Comparison of ENCODE assay signal across 15 cellular contexts in the genomic region with DNA sequence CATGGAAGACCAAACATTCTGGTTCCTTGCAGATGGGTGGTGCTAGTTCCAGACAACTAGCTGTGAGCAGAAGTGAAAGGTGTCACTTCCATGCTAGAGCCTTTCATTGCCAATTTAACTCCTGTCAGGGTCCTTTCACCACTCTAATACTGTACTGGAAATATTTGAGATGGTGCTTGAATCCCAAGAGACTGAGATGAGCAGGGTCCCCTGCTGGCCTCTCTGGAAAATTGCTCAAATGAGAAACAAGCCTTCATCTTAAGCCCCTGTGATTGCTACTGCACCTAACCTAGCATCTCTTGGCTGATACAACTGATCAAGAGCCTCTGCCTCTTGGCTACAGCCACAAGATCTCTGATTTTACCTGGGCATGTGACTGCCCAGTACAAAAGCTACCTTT. TPM values are rescaled to one million over a fixed set of nuclear protein-coding genes. Genes with fewer than 3 reads are reported as not detected.
DNase-seq lines count a peak whose midpoint lies in the region; ATAC-seq and TF ChIP-seq lines count a peak whose summit lies in the region.
"Had no signal": no experiment of that assay in that cellular context is flagged by ENCODE, and none has a peak within 500 bp of the region (broad histone marks: within the 10 kb centered on the region; RNA-seq: fewer than 3 reads in every experiment).

No MANE protein-coding gene starts in this region.

- H3K27me3 Mint-ChIP-seq in GM23338 (ENCODE audit: insufficient read depth, low read depth, poor library complexity), result peaks cover 10% of the 10 kb centered on the region

- TF ChIP-seq CTCF in BJ (IDR thresholded peaks at IDR 0.05; ENCODE audit: insufficient read depth, low read depth, low read length), result peak; percentile 17; the same call in 1 of the 2 replicates
- TF ChIP-seq CTCF in GM23338 (conservative IDR thresholded peaks at IDR 0.05; ENCODE audit: low read depth in 2 of 2), result peak; percentile 31 to 33; a peak in 3 of 4 replicates
- peak; percentile 25; the same call in 1 of the 2 replicates for TF ChIP-seq CTCF in SK-N-SH (IDR thresholded peaks at IDR 0.05)
- peak; percentile 27 for TF ChIP-seq CTCF in foreskin keratinocyte (conservative IDR thresholded peaks at IDR 0.05)

- no peak overlapping the region for H3K27ac Mint-ChIP-seq in GM23338
- H3K27ac Mint-ChIP-seq: brain had no signal

- H3K4me1 ChIP-seq in GM23338 (ENCODE audit: insufficient read depth) (no peaks in the 10 kb centered on the region), SK-N-SH (ENCODE audit: control insufficient read depth in 1 of 2, insufficient read depth in 2 of 2, low read depth in 1 of 2, low read length in 1 of 2) (peaks cover 0 to 6% of the 10 kb centered on the region in 2 experiments; a peak in 2 of 4 replicates), foreskin keratinocyte (no peaks in the 10 kb centered on the region), HAP-1 (no peaks in the 10 kb centered on the region)
- H3K4me1 ChIP-seq: stomach had no signal

- no peaks in the 10 kb centered on the region for H3K4me1 Mint-ChIP-seq in GM23338

- H3F3A ChIP-seq in GM23338 (replicated peaks; ENCODE audit: low read depth) (no peaks in the 10 kb centered on the region), SK-N-SH (replicated peaks; ENCODE audit: insufficient read depth) (peaks cover 8% of the 10 kb centered on the region)

- H3K9me3 Mint-ChIP-seq in GM23338, result no peaks in the 10 kb centered on the region

- H2AFZ ChIP-seq in GM23338 (no peak overlapping the region), SK-N-SH (ENCODE audit: low read depth) (no peak overlapping the region)

- POLR2A ChIA-PET in BJ (lab: Charles Lee), result no interaction called here
- POLR2A ChIA-PET in SK-N-SH (lab: Yijun Ruan, JAX), result no interaction called here

- H3K4me3 Mint-ChIP-seq in GM23338, result no peak overlapping the region
- H3K4me3 Mint-ChIP-seq: brain had no signal

- TF ChIP-seq EP300 in SK-N-SH (IDR thresholded peaks at IDR 0.05; ENCODE audit: borderline replicate concordance in 1 of 2, low read depth in 1 of 2, low read length in 1 of 2), result no peak

- H3K9me3 ChIP-seq in SK-N-SH, result no peaks in the 10 kb centered on the region
- H3K9me3 ChIP-seq in HAP-1, result no peaks in the 10 kb centered on the region

- no peak for TF ChIP-seq RAD21 in SK-N-SH (IDR thresholded peaks at IDR 0.05; ENCODE audit: low read length)

- H4K20me1 ChIP-seq in GM23338 (replicated peaks; ENCODE audit: insufficient read depth) (no peaks in the 10 kb centered on the region; the same call in 1 of the 2 replicates), SK-N-SH (ENCODE audit: insufficient read depth) (no peaks in the 10 kb centered on the region)

- H3K36me3 Mint-ChIP-seq in GM23338 (ENCODE audit: low read depth), result no peaks in the 10 kb centered on the region
- H3K36me3 Mint-ChIP-seq: brain had no signal

- no peaks in the 10 kb centered on the region for H3K36me3 ChIP-seq in BJ (ENCODE audit: control insufficient read depth, insufficient read depth, low read length)
- H3K36me3 ChIP-seq in GM23338 (ENCODE audit: insufficient read depth), result no peaks in the 10 kb centered on the region
- H3K36me3 ChIP-seq in SK-N-SH (replicated peaks in 1 of 2; ENCODE audit: control insufficient read depth in 1 of 2, insufficient read depth in 2 of 2, low read length in 1 of 2), result no peaks in the 10 kb centered on the region
- H3K36me3 ChIP-seq in HAP-1 (replicated peaks), result no peaks in the 10 kb centered on the region
- H3K36me3 ChIP-seq: stomach had no signal

- DNase-seq in BJ (ENCODE audit: low read depth), result no peak
- DNase-seq in GM23338 (ENCODE audit: low spot score), result no peak
- no peak for DNase-seq in SK-N-SH
- no peak for DNase-seq in foreskin keratinocyte
- no peak for DNase-seq in OCI-M1 (lab: John Stamatoyannopoulos, UW)
- no peak for DNase-seq in glomerular visceral epithelial cell (ENCODE audit: extremely low spot score)
- DNase-seq in HAP-1 (ENCODE audit: low spot score in 2 of 2), result no peak
- DNase-seq: activated naive CD4-positive, alpha-beta T cell; DMS79; effector CD8-positive, alpha-beta T cell; NCI-H1092 treated with DMSO at 0.1 percent for 48 hours; NCI-H2171; stomach had no signal

- H3K27ac ChIP-seq in GM23338 (ENCODE audit: low read depth) (no peak overlapping the region), SK-N-SH (ENCODE audit: low read depth in 2 of 2, low read length in 1 of 2) (no peak overlapping the region), foreskin keratinocyte (no peak overlapping the region)
- H3K27ac ChIP-seq: stomach had no signal

- CTCF ChIA-PET in BJ (lab: Yijun Ruan, JAX), result no interaction called here
- CTCF ChIA-PET in SK-N-SH (lab: Yijun Ruan, JAX), result interaction anchor here (1.0 to 1.1 kb wide), 2 partner anchors 37 to 550 kb away, joined by 4 read pairs; a partner anchor contains a TSS

- H3K79me2 ChIP-seq in GM23338 (replicated peaks; ENCODE audit: insufficient read depth), result no peaks in the 10 kb centered on the region
- H3K79me2 ChIP-seq in SK-N-SH (ENCODE audit: insufficient read depth), result no peaks in the 10 kb centered on the region

- H3K27me3 ChIP-seq in BJ (ENCODE audit: control insufficient read depth, insufficient read depth, low read length) (no peaks in the 10 kb centered on the region), GM23338 (ENCODE audit: insufficient read depth) (peaks cover 32% of the 10 kb centered on the region), SK-N-SH (ENCODE audit: insufficient read depth) (no peaks in the 10 kb centered on the region), foreskin keratinocyte (peaks cover 5% of the 10 kb centered on the region), HAP-1 (ENCODE audit: low read depth) (peaks cover 11% of the 10 kb centered on the region)

- H3K4me2 ChIP-seq in GM23338 (no peak overlapping the region), SK-N-SH (no peak overlapping the region)

- no peak overlapping the region for H3K9ac ChIP-seq in SK-N-SH

- no peak overlapping the region for H3K4me3 ChIP-seq in BJ (ENCODE audit: low read depth, low read length)
- H3K4me3 ChIP-seq in GM23338, result no peak overlapping the region
- no peak overlapping the region for H3K4me3 ChIP-seq in SK-N-SH (ENCODE audit: low read depth in 2 of 2, low read length in 1 of 2)
- H3K4me3 ChIP-seq in HAP-1, result no peak overlapping the region
- H3K4me3 ChIP-seq: stomach had no signal

- ATAC-seq in GM23338, result peak; percentile 63
- ATAC-seq in foreskin keratinocyte, result no peak
- ATAC-seq in GM21786 (IDR thresholded peaks at IDR 0.05; ENCODE audit: unreplicated experiment), result no peak

- in situ Hi-C loops in HAP-1 (cut with MboI; ENCODE audit: low sequenced_read_pairs), result no loop called here

- H3K9me2 ChIP-seq in GM23338 (ENCODE audit: insufficient read depth), result no peaks in the 10 kb centered on the region
- no peaks in the 10 kb centered on the region for H3K9me2 ChIP-seq in SK-N-SH

TF ChIP-seq in GM23338, 12 proteins besides CTCF, POLR2A, EP300 and RAD21 (continues in another document):
- TF ChIP-seq ZNF331 (CRISPR knock-in tag; IDR thresholded peaks at IDR 0.05; ENCODE audit: low read depth), result no peak
- TF ChIP-seq, protein P1, sequence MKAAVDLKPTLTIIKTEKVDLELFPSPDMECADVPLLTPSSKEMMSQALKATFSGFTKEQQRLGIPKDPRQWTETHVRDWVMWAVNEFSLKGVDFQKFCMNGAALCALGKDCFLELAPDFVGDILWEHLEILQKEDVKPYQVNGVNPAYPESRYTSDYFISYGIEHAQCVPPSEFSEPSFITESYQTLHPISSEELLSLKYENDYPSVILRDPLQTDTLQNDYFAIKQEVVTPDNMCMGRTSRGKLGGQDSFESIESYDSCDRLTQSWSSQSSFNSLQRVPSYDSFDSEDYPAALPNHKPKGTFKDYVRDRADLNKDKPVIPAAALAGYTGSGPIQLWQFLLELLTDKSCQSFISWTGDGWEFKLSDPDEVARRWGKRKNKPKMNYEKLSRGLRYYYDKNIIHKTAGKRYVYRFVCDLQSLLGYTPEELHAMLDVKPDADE (IDR thresholded peaks at IDR 0.05), result no peak
- TF ChIP-seq STAT1 (IDR thresholded peaks at IDR 0.05; ENCODE audit: unreplicated experiment), result no peak

TF ChIP-seq in SK-N-SH, 30 proteins besides CTCF, POLR2A, EP300 and RAD21 (continues in another document):
- TF ChIP-seq YY1 (IDR thresholded peaks at IDR 0.05; ENCODE audit: low read depth) (no peak), SMC3 (IDR thresholded peaks at IDR 0.05; ENCODE audit: low read depth, low read length) (no peak)
- TF ChIP-seq, protein P2, sequence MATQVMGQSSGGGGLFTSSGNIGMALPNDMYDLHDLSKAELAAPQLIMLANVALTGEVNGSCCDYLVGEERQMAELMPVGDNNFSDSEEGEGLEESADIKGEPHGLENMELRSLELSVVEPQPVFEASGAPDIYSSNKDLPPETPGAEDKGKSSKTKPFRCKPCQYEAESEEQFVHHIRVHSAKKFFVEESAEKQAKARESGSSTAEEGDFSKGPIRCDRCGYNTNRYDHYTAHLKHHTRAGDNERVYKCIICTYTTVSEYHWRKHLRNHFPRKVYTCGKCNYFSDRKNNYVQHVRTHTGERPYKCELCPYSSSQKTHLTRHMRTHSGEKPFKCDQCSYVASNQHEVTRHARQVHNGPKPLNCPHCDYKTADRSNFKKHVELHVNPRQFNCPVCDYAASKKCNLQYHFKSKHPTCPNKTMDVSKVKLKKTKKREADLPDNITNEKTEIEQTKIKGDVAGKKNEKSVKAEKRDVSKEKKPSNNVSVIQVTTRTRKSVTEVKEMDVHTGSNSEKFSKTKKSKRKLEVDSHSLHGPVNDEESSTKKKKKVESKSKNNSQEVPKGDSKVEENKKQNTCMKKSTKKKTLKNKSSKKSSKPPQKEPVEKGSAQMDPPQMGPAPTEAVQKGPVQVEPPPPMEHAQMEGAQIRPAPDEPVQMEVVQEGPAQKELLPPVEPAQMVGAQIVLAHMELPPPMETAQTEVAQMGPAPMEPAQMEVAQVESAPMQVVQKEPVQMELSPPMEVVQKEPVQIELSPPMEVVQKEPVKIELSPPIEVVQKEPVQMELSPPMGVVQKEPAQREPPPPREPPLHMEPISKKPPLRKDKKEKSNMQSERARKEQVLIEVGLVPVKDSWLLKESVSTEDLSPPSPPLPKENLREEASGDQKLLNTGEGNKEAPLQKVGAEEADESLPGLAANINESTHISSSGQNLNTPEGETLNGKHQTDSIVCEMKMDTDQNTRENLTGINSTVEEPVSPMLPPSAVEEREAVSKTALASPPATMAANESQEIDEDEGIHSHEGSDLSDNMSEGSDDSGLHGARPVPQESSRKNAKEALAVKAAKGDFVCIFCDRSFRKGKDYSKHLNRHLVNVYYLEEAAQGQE (IDR thresholded peaks at IDR 0.05; ENCODE audit: low read depth, low read length), result no peak

RNA-seq across cellular contexts. Expression of a gene that starts 7.4 kb away (rescaled TPM):
- polyA plus RNA-seq in BJ (2011; rRNA removed) (30.4 and 50.7 TPM in 2 replicates), GM23338 (2016; fragmentation: Nextera tagmentation; extraction: Ambion mirVana) (41.9 and 42.3 TPM in 2 replicates), SK-N-SH (2012; rRNA removed) (30.9 and 33.2 TPM in 2 replicates), foreskin keratinocyte (33.5 and 41.8 TPM in 2 replicates)
- 34.1 and 47.5 TPM in 2 replicates for polyA minus RNA-seq in BJ (2011; rRNA and poly(A)+ RNA removed)
- total RNA-seq in GM23338 (2014; rRNA removed; shearing (Covaris generic)), result 70.8 and 77.7 TPM in 2 replicates
- polyA plus RNA-seq in SK-N-SH (2012; cell fraction: cytosol; rRNA removed), result 12.9 and 21.9 TPM in 2 replicates
- polyA plus RNA-seq in SK-N-SH (2012; cell fraction: nucleus; rRNA removed), result 48.4 and 53.9 TPM in 2 replicates
- 39.2 and 42.2 TPM in 2 replicates for total RNA-seq in foreskin keratinocyte
